Comparison of ENCODE assay signal across 9 cellular contexts in the genomic region with DNA sequence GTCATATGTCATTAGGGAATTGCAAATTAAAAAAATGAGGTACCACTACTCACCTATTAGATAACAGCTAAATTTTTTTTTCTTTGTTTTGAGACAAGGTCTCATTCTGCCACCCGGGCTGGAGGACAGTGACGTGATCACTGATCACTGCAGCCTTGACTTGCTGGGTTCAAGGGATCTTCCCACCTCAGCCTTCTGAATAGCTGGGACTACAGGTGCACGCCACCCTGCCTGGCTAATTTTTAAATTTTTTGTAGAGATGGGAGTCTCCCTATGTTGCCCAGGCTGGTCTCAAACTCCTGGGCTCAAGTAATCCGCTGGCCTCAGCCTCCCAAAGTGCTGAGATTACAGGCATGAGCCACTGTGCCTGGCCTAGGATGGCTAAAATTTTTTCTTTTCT.
"Had no signal": no experiment of that assay in that cellular context is flagged by ENCODE, and none has a peak within 500 bp of the region (broad histone marks: within the 10 kb centered on the region; RNA-seq: fewer than 3 reads in every experiment).

No MANE protein-coding gene starts in this region.

- H3K4me3 Mint-ChIP-seq: HFFc6, IgD-negative memory B cell had no signal

- H3K4me1 ChIP-seq: HAP-1 had no signal

- H3K27ac Mint-ChIP-seq: HFFc6, IgD-negative memory B cell had no signal

- FAIRE-seq: HepG2 had no signal

- H3K27ac ChIP-seq: GM23248, HL-60 had no signal

- H3K9me3 Mint-ChIP-seq: HFFc6, IgD-negative memory B cell had no signal

- H2AFZ ChIP-seq: GM23248 had no signal

- H3K9ac ChIP-seq: GM23248 had no signal

- ATAC-seq: HCT116, HepG2 had no signal

- H3K36me3 Mint-ChIP-seq: IgD-negative memory B cell had no signal

- H3K9me3 ChIP-seq: HAP-1 had no signal

- DNase-seq: GM23248, GOT3, H7, HFFc6 had no signal

- H3K36me3 ChIP-seq: HAP-1 had no signal

- H3K4me3 ChIP-seq: GM23248, HAP-1 had no signal

- H3K27me3 Mint-ChIP-seq: IgD-negative memory B cell had no signal
